In the genomic region with DNA sequence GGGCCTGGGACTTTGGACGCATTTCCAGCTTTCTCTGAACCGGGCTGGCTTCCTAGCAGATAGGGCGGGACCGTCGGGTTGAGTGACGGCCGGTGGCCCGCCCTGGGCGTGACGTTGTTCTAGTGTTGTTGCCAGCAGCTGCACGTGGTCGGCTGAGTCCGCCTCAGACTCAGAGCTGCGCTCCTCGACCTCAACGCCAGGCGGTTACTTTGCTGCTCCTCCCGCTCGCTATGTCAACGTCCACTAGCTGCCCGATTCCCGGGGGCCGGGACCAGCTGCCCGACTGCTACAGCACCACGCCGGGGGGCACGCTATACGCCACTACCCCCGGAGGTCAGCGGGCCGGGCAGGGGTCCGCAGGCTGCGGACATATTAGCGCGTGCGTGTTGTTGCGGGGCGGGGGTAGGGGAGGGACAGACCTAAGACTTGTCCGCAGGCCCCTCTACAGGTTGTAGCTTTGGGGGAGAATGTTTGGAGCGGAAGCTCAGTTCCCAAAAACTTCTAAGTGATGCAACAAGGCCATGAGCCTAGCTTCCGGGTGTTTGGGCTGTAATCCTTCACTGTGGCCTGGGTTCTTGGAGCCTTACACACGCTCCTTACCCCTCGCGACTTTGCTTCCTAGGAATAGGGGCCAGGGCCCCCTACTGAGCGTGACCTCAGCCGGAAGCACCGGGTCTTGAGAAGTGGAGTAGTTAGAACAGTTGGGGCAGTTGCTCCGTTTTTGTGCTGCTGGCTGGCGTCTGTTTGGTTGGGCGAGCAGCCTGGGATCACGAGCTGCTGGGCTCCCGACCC, we compare ENCODE assay signal across 1 cellular context.
TF ChIP-seq lines count a peak whose summit lies in the region.

A gene (plus strand): TSS at position 155 of the 792 bp plus-strand sequence. CDS start 76 bp downstream, at position 231.

TF ChIP-seq in IMR-90, 13 proteins besides CTCF, POLR2A, EP300 and RAD21 (continued from another document):
- TF ChIP-seq, protein P1, sequence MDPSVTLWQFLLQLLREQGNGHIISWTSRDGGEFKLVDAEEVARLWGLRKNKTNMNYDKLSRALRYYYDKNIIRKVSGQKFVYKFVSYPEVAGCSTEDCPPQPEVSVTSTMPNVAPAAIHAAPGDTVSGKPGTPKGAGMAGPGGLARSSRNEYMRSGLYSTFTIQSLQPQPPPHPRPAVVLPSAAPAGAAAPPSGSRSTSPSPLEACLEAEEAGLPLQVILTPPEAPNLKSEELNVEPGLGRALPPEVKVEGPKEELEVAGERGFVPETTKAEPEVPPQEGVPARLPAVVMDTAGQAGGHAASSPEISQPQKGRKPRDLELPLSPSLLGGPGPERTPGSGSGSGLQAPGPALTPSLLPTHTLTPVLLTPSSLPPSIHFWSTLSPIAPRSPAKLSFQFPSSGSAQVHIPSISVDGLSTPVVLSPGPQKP (IDR thresholded peaks at IDR 0.05; ENCODE audit: borderline replicate concordance, low read depth, low read length): no peak
- TF ChIP-seq MXI1 (IDR thresholded peaks at IDR 0.05; ENCODE audit: borderline replicate concordance, low read depth, low read length): peak; percentile 97; the same call in 1 of the 2 replicates
- TF ChIP-seq MAZ (IDR thresholded peaks at IDR 0.05; ENCODE audit: borderline replicate concordance, low read depth, low read length): peak; percentile 45; the same call in 1 of the 2 replicates
- peak; percentile 62; the same call in 1 of the 2 replicates for TF ChIP-seq BHLHE40 (IDR thresholded peaks at IDR 0.05; ENCODE audit: low read depth, low read length)
TF ChIP-seq in IMR-90: peak in this region for 6.
